In genomic region chr3:101320475-101320874, GRCh38 we compare ENCODE assay signal across 28 cellular contexts.
DNase-seq lines count a peak whose midpoint lies in the region; ATAC-seq, FAIRE-seq and TF ChIP-seq lines count a peak whose summit lies in the region.
"Had no signal": no experiment of that assay in that cellular context is flagged by ENCODE, and none has a peak within 500 bp of the region (broad histone marks: within the 10 kb centered on the region; RNA-seq: fewer than 3 reads in every experiment).

Gene IMPG2 (minus strand): TSS chr3:101320575. CDS start chr3:101320372, 203 bp downstream.

- no peak within 1 kb of the TSS for H3K9ac ChIP-seq in duodenal mucosa (ENCODE audit: low read depth in 1 of 2, low read length in 2 of 2)

- H3K27ac Mint-ChIP-seq in nephron: peak within 1 kb of the TSS; percentile 15 to 70 (median 59)
- H3K27ac Mint-ChIP-seq: CD8-positive, alpha-beta T cell; HFFc6 had no signal

- no peak for ATAC-seq in GM19463 (IDR thresholded peaks at IDR 0.05; ENCODE audit: unreplicated experiment)
- ATAC-seq: CD8-positive, alpha-beta T cell; HepG2 had no signal

- no peak within 1 kb of the TSS for H3K27ac ChIP-seq in duodenal mucosa (ENCODE audit: low read depth, low read length)
- H3K27ac ChIP-seq: 22Rv1, SK-N-MC had no signal

- H3K9me3 Mint-ChIP-seq in nephron: no peaks in the 10 kb centered on the region
- H3K9me3 Mint-ChIP-seq: CD8-positive, alpha-beta T cell; HFFc6 had no signal

- no peak for FAIRE-seq in HTR-8/SVneo (lab: Jason Lieb, UNC)
- FAIRE-seq: HepG2 had no signal

- TF ChIP-seq CTCF in nephron (IDR thresholded peaks at IDR 0.05; ENCODE audit: unreplicated experiment in 3 of 3): no peak

- H3K4me3 ChIP-seq in duodenal mucosa (ENCODE audit: low read depth in 1 of 2, low read length in 2 of 2): peak within 1 kb of the TSS; percentile 17 to 23
- H3K4me3 ChIP-seq: SK-N-MC had no signal

- peak; percentile 9 for DNase-seq in DMS 273 (lab: John Stamatoyannopoulos, UW; ENCODE audit: unreplicated experiment)
- no peak for DNase-seq in DMS 273 treated with DMSO at 0.1 percent for 48 hours (lab: John Stamatoyannopoulos, UW)
- DNase-seq in NCI-H2196 treated with DMSO at 0.1 percent for 48 hours (lab: John Stamatoyannopoulos, UW; ENCODE audit: unreplicated experiment): no peak
- no peak for DNase-seq in HTR-8/SVneo (ENCODE audit: insufficient read length, low spot score)
- no peak for DNase-seq in globus pallidus (ENCODE audit: low spot score)
- DNase-seq: ACHN; C1 segment of cervical spinal cord; Calu3; CD8-positive, alpha-beta T cell; EL; GF-D8; H7; HFFc6; KBM-7; NCI-H1105; NCI-H146; NCI-H2029; NCI-H226; NCI-H510A treated with DMSO at 0.1 percent for 48 hours; PC-3; Right ventricle myocardium superior; SW 1271 had no signal

- H3K4me3 Mint-ChIP-seq in nephron: no peak within 1 kb of the TSS
- H3K4me3 Mint-ChIP-seq: CD8-positive, alpha-beta T cell; HFFc6 had no signal

- no peaks in the 10 kb centered on the region for H3K36me3 ChIP-seq in duodenal mucosa (ENCODE audit: control insufficient read depth in 1 of 2, insufficient read depth in 2 of 2, low read length in 2 of 2)

- peaks cover 16% of the 10 kb centered on the region for H3K4me1 Mint-ChIP-seq in nephron

- no peaks in the 10 kb centered on the region for H3K27me3 ChIP-seq in duodenal mucosa (ENCODE audit: control insufficient read depth in 1 of 2, insufficient read depth in 2 of 2, low read length in 2 of 2)

- peaks cover 3% of the 10 kb centered on the region for H3K36me3 Mint-ChIP-seq in nephron (ENCODE audit: low read depth)

- H3K27me3 Mint-ChIP-seq in nephron (ENCODE audit: low read depth): no peaks in the 10 kb centered on the region

- no peaks in the 10 kb centered on the region for H3K4me1 ChIP-seq in duodenal mucosa (ENCODE audit: control insufficient read depth in 1 of 2, insufficient read depth in 2 of 2, low read length in 2 of 2)

- no peaks in the 10 kb centered on the region for H3K9me3 ChIP-seq in duodenal mucosa (ENCODE audit: control insufficient read depth in 1 of 2, low read length in 2 of 2)
